Comparison of ENCODE assay signal across 10 cellular contexts in the genomic region with DNA sequence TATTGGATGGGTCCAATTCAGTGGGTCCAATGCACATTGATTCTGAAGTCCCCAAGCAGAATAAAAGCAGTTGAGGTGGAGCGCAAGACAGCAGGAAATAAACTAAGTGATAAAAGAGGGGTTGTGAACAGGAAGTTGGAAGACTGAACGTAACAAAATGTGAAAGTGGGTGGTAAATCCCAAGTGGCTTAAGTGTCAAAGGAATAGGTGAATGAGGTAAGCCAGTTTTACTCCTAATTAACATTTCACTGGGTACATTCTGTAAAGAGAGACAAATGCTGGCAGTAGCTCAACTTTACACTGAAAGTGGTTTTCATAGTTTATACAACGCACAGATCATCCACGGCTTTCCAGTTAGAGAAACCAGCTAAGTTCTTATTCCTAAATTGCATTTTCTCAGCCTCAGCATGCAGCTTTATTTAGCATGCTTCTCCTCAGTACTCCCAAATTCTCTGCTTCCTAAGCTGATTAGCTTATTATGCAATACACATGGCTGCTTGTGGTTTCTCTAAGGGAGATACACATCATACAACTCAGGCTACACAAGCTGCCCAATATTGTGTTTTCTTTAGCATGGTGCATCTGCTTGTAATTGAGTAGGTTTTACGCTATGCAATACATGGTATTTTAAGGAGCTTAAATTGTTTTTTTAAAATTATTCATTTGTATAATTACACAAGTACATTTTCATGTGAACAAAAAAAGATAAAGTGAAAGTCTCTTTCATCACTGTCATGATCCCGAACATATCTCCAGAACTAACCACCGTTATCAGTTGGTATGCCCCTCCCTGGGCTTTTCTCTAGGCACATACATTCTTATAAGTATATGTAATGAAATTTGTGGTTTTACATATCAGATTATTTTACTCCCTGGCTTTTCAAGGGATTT. TPM values are rescaled to one million over a fixed set of nuclear protein-coding genes. Genes with fewer than 3 reads are reported as not detected.
A peak's percentile ranks its signal among the peaks of the same experiment; 100 is the strongest.
DNase-seq lines count a peak whose midpoint lies in the region; ATAC-seq, FAIRE-seq and TF ChIP-seq lines count a peak whose summit lies in the region.
"Had no signal": no experiment of that assay in that cellular context is flagged by ENCODE, and none has a peak within 500 bp of the region (broad histone marks: within the 10 kb centered on the region; RNA-seq: fewer than 3 reads in every experiment).

No MANE protein-coding gene starts in this region.

- H3K36me3 Mint-ChIP-seq in CD14-positive monocyte (no peaks in the 10 kb centered on the region), WTC11 (peaks cover 4% of the 10 kb centered on the region; the same call in 1 of the 2 replicates)

- ATAC-seq in HG03039 (IDR thresholded peaks at IDR 0.05; ENCODE audit: unreplicated experiment): peak; percentile 20
- ATAC-seq in WTC11: no peak; the same call in 1 of the 2 replicates
- ATAC-seq in lower lobe of right lung: peak; percentile 62 to 69

- TF ChIP-seq CTCF in CD14-positive monocyte (IDR thresholded peaks at IDR 0.05) (no peak), WTC11 (IDR thresholded peaks at IDR 0.05) (no peak), lower lobe of right lung (IDR thresholded peaks at IDR 0.05) (no peak)

- CTCF ChIA-PET in WTC11 (lab: Charles Lee): interaction anchor here (1.0 to 1.5 kb wide), 3 partner anchors 16 to 430 kb away, joined by 3 to 7 read pairs (median 5); partner anchors contain the start of gene DTWD2

- H3K9me3 Mint-ChIP-seq in CD14-positive monocyte (peaks cover 0 to 4% (median 0%) of the 10 kb centered on the region in 7 donors), WTC11 (peaks cover 5% of the 10 kb centered on the region)
- H3K9me3 Mint-ChIP-seq: nephron had no signal

- H3K9me3 ChIP-seq in lower lobe of right lung: no peaks in the 10 kb centered on the region

- H3K27me3 Mint-ChIP-seq in CD14-positive monocyte (ENCODE audit: low read depth in 3 of 3): peaks cover 0 to 1% (median 0%) of the 10 kb centered on the region in 3 donors
- H3K27me3 Mint-ChIP-seq in WTC11 (ENCODE audit: low read depth): no peaks in the 10 kb centered on the region

- H3K4me1 ChIP-seq in lower lobe of right lung: peaks cover 11% of the 10 kb centered on the region

- peak overlapping the region; percentile 37 for H3K27ac ChIP-seq in lower lobe of right lung

- POLR2A ChIA-PET in WTC11 (lab: Charles Lee): no interaction called here

- peaks cover 63% of the 10 kb centered on the region for H3K4me1 Mint-ChIP-seq in CD14-positive monocyte
- H3K4me1 Mint-ChIP-seq in WTC11: peaks cover 29% of the 10 kb centered on the region
- H3K4me1 Mint-ChIP-seq: nephron had no signal

- no peak overlapping the region for H3K4me3 ChIP-seq in lower lobe of right lung

- peak overlapping the region in 1 of 2 donors; percentile 63 for H3K4me3 Mint-ChIP-seq in CD14-positive monocyte
- H3K4me3 Mint-ChIP-seq in WTC11: no peak overlapping the region
- H3K4me3 Mint-ChIP-seq: nephron had no signal

- no peaks in the 10 kb centered on the region for H3K36me3 ChIP-seq in lower lobe of right lung

- no peak for FAIRE-seq in RCC 7860 (lab: Jason Lieb, UNC)

- intact Hi-C loops in CD14-positive monocyte (cut with micrococcal nuclease): loop anchor here in 1 of 2 donors (10.0 kb wide), 2 partner anchors 73 to 433 kb away; partner anchors contain the start of gene DTWD2
- intact Hi-C loops in lower lobe of right lung (cut with DNase I): no loop called here

- DNase-seq in CD14-positive monocyte (ENCODE audit: low spot score): no peak
- DNase-seq in WTC11 (ENCODE audit: low spot score): no peak
- no peak for DNase-seq in lower lobe of right lung
- DNase-seq in DMS114 treated with DMSO at 0.1 percent for 48 hours (lab: John Stamatoyannopoulos, UW; ENCODE audit: unreplicated experiment): no peak
- DNase-seq in RCC 7860 (ENCODE audit: low spot score): no peak
- DNase-seq in GM19238 (ENCODE audit: insufficient read length, low spot score): no peak
- no peak for DNase-seq in ureter (ENCODE audit: low spot score)
- DNase-seq: activated CD8-positive, alpha-beta memory T cell treated with anti-CD3 and anti-CD28 coated beads for 24 hours had no signal

- H3K27ac Mint-ChIP-seq in CD14-positive monocyte: peak overlapping the region in 4 of 7 donors; percentile 1 to 17 (median 14)
- peak overlapping the region; percentile 1; the same call in 1 of the 2 replicates for H3K27ac Mint-ChIP-seq in WTC11
- H3K27ac Mint-ChIP-seq: nephron had no signal

- H3K27me3 ChIP-seq in lower lobe of right lung (ENCODE audit: low read depth): no peaks in the 10 kb centered on the region

TF ChIP-seq in WTC11, 78 proteins besides CTCF, POLR2A, EP300 and RAD21:
- TF ChIP-seq, protein P1, sequence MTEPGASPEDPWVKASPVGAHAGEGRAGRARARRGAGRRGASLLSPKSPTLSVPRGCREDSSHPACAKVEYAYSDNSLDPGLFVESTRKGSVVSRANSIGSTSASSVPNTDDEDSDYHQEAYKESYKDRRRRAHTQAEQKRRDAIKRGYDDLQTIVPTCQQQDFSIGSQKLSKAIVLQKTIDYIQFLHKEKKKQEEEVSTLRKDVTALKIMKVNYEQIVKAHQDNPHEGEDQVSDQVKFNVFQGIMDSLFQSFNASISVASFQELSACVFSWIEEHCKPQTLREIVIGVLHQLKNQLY (CRISPR knock-in tag; IDR thresholded peaks at IDR 0.05): no peak

RNA-seq across cellular contexts. Expression of gene HSD17B4, which starts 34.2 kb away (rescaled TPM):
- polyA plus RNA-seq in CD14-positive monocyte: 100 to 1,000 TPM; 158 to 167 TPM
- total RNA-seq in WTC11 (2021) (362 to 409 TPM (median 407 TPM) in 3 replicates), lower lobe of right lung (364 TPM), ureter (438 TPM)
